In the genomic region with DNA sequence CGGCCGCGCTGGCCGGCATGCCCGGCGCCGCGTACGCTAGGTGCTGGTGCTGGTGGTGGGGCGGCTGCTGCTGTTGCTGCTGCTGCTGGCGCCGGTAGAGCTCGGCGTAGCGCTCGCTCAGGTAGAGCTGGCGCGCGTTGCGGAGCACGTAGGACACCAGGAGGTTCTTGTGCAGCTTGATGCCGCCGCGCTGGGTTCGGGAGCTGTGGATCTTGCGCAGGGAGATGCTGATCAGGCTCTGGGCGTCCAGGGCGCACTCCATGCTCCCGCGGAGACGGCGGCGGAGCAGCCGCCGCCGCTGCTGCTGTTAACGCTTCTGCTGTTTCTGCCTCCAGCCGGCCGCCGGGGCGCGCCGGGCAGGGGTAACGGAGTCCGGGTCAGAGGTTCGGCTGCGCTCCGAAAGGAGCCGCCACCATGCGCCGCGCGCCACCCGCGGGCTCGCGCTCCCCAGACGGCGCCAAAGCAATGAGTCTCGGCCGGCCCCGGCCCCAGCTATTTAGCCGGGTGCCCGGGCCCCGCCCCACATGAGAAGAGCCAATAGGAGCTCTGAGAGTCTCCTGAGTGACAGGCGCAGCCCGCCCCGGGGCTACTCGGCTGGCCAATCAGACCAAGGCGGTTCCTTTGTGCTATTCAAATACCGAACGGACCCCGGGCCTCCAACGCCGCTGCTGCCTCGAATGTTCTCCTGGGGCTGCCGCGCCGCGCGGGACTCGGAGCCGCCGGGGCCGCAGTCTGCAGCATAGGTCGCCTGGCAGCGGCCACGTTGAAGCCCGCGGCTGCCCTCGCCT, we compare ENCODE assay signal across 8 cellular contexts. TPM values are rescaled to one million over a fixed set of nuclear protein-coding genes. Genes with fewer than 3 reads are reported as not detected.
DNase-seq lines count a peak whose midpoint lies in the region; ATAC-seq, FAIRE-seq and TF ChIP-seq lines count a peak whose summit lies in the region.

A gene (minus strand): TSS at position 471 of the 788 bp plus-strand sequence. CDS start 209 bp downstream, at position 262.

- H3K36me3 ChIP-seq in BLaER1 = no peaks in the 10 kb centered on the region
- no peaks in the 10 kb centered on the region for H3K36me3 ChIP-seq in HepG2 (replicated peaks in 1 of 2; ENCODE audit: control insufficient read depth in 1 of 2, insufficient read depth in 2 of 2, low read length in 2 of 2)

- peak within 1 kb of the TSS; percentile 84 for H3K4me3 ChIP-seq in BLaER1
- peak within 1 kb of the TSS; percentile 83 to 94 (median 93) for H3K4me3 ChIP-seq in HepG2 (replicated peaks in 1 of 3; ENCODE audit: insufficient read depth in 1 of 3, low read depth in 2 of 3, low read length in 3 of 3)

- H4K20me1 ChIP-seq in BLaER1 (peaks cover 14% of the 10 kb centered on the region; the same call in 1 of the 2 replicates), HepG2 (ENCODE audit: insufficient read depth, low read length) (peaks cover 3% of the 10 kb centered on the region; the same call in 1 of the 2 replicates)

- TF ChIP-seq EP300 in HepG2 (IDR thresholded peaks at IDR 0.05; ENCODE audit: low read depth in 2 of 2, low read length in 2 of 2) (0 out of 4 replicates have a peak, but pooled peaks of 1 of the 2 experiments have one; percentile 3), HepG2 (CRISPR knock-in tag; IDR thresholded peaks at IDR 0.05; ENCODE audit: borderline replicate concordance) (no peak)

- H3K27ac ChIP-seq in BLaER1 = peak within 1 kb of the TSS; percentile 58
- peak within 1 kb of the TSS; percentile 82 for H3K27ac ChIP-seq in HepG2 (ENCODE audit: extremely low read length, insufficient read depth, low read length)

- peak in 1 of 2 experiments; percentile 98; a peak in 2 of 4 replicates for TF ChIP-seq POLR2A in HepG2 (IDR thresholded peaks at IDR 0.05; ENCODE audit: insufficient read depth in 1 of 2, low read depth in 2 of 2, low read length in 2 of 2)

- DNase-seq in NCI-H524 treated with DMSO at 0.1 percent for 48 hours (lab: John Stamatoyannopoulos, UW) (peak; percentile 56), HepG2 (ENCODE audit: low spot score) (peak; percentile 90)
- DNase-seq in activated CD4-positive, alpha-beta T cell treated with anti-CD3 and anti-CD28 coated beads, Interleukin-2, amount 50 U/mL, for 1 hour = peak; percentile 93
- DNase-seq in stimulated activated CD4-positive, alpha-beta T cell treated with anti-CD3 and anti-CD28 coated beads, Interleukin-2, amount 100 ng/mL, for 4 hours (ENCODE audit: low read depth) = peak; percentile 92

- H3K79me2 ChIP-seq in HepG2 (ENCODE audit: insufficient read depth, low read length) = peaks cover 5% of the 10 kb centered on the region

- TSS peak; percentile 77 for BruUV-seq in HepG2 (replicated peaks; lab: Mats Ljungman, UMichigan)

- ATAC-seq in GM19328 (IDR thresholded peaks at IDR 0.05; ENCODE audit: unreplicated experiment) = peak; percentile 87
- peak; percentile 78 for ATAC-seq in HG03460 (IDR thresholded peaks at IDR 0.05; ENCODE audit: unreplicated experiment)
- ATAC-seq in HepG2 = peak; percentile 77

- H3K27me3 ChIP-seq in BLaER1 (peaks cover 39% of the 10 kb centered on the region), HepG2 (ENCODE audit: control insufficient read depth in 1 of 2, insufficient read depth in 2 of 2, low read length in 2 of 2) (peaks cover 6 to 36% of the 10 kb centered on the region in 2 experiments)

- WGBS in HepG2 (ENCODE audit: low lambda C conversion rate) = 4% methylated on average over 14 of the region's 91 CpGs

- H3K9me3 ChIP-seq in BLaER1 = no peaks in the 10 kb centered on the region
- no peaks in the 10 kb centered on the region for H3K9me3 ChIP-seq in HepG2 (ENCODE audit: low read length)

- TF ChIP-seq RAD21 in HepG2 (CRISPR knock-in tag; IDR thresholded peaks at IDR 0.05) = no peak

- no peak for FAIRE-seq in HepG2 (lab: Jason Lieb, UNC)

- no peak within 1 kb of the TSS for H2AFZ ChIP-seq in HepG2 (ENCODE audit: low read length)

- CTCF ChIA-PET in HepG2 (lab: Yijun Ruan, JAX; ENCODE audit: low intra/inter-chr PET ratio, low total read pairs) = no interaction called here

- H3K27ac Mint-ChIP-seq in dendritic cell treated with granulocyte-macrophage colony-stimulating factor and Interleukin-4, amounts not matched to agents 40 ng/mL and 50 ng/mL, for 4 days = peak within 1 kb of the TSS; percentile 91

- peak within 1 kb of the TSS; percentile 77 for H3K9ac ChIP-seq in BLaER1
- peak within 1 kb of the TSS; percentile 78 for H3K9ac ChIP-seq in HepG2 (ENCODE audit: insufficient read depth, low read depth, low read length)

- in situ Hi-C loops in HepG2 (cut with HindIII; ENCODE audit: extremely low pct_ligation_motif_present, low pct_unique_long_range_greater_than_20kb) = loop anchor here (5.0 to 10.0 kb wide), 3 partner anchors 36 to 437 kb away; no protein-coding TSS in a partner anchor

- H3K4me2 ChIP-seq in BLaER1 (peak within 1 kb of the TSS; percentile 100), HepG2 (ENCODE audit: low read depth, low read length) (peak within 1 kb of the TSS; percentile 94)

- TF ChIP-seq CTCF in HepG2 (CRISPR knock-in tag; IDR thresholded peaks at IDR 0.05) = 0 out of 2 replicates have a peak, but pooled peaks have one; percentile 10

- H3K27me3 Mint-ChIP-seq in dendritic cell treated with granulocyte-macrophage colony-stimulating factor and Interleukin-4, amounts not matched to agents 40 ng/mL and 50 ng/mL, for 4 days = peaks cover 31% of the 10 kb centered on the region

- intact Hi-C loops in dendritic cell treated with granulocyte-macrophage colony-stimulating factor and Interleukin-4, amounts not matched to agents 40 ng/mL and 50 ng/mL, for 4 days (cut with micrococcal nuclease) = loop anchor here (5.0 to 10.0 kb wide), 5 partner anchors 36 to 437 kb away; no protein-coding TSS in a partner anchor
- intact Hi-C loops in HepG2 (cut with micrococcal nuclease; ENCODE audit: unreplicated experiment) = loop anchor here (5.0 to 10.0 kb wide), 4 partner anchors 36 to 447 kb away; a partner anchor contains a TSS

- POLR2A ChIA-PET in HepG2 (lab: Yijun Ruan, JAX) = interaction anchor here (0.6 to 5.6 kb wide), 46 partner anchors 11 to 448 kb away, joined by 3 to 55 read pairs (median 4); a partner anchor contains a TSS

- H3K4me1 Mint-ChIP-seq in dendritic cell treated with granulocyte-macrophage colony-stimulating factor and Interleukin-4, amounts not matched to agents 40 ng/mL and 50 ng/mL, for 4 days (ENCODE audit: low read depth) = peaks cover 40% of the 10 kb centered on the region

- H3K4me1 ChIP-seq in BLaER1 (peaks cover 46% of the 10 kb centered on the region), HepG2 (ENCODE audit: insufficient read depth, low read length) (peaks cover 62% of the 10 kb centered on the region)

- peak within 1 kb of the TSS; percentile 99 for H3K4me3 Mint-ChIP-seq in dendritic cell treated with granulocyte-macrophage colony-stimulating factor and Interleukin-4, amounts not matched to agents 40 ng/mL and 50 ng/mL, for 4 days

- H3K9me3 Mint-ChIP-seq in dendritic cell treated with granulocyte-macrophage colony-stimulating factor and Interleukin-4, amounts not matched to agents 40 ng/mL and 50 ng/mL, for 4 days = no peaks in the 10 kb centered on the region

- peaks cover 18% of the 10 kb centered on the region for H3K36me3 Mint-ChIP-seq in dendritic cell treated with granulocyte-macrophage colony-stimulating factor and Interleukin-4, amounts not matched to agents 40 ng/mL and 50 ng/mL, for 4 days (ENCODE audit: low read depth)

RNA-seq across cellular contexts. Expression of the gene that starts here (rescaled TPM):
- 2.5 and 3.3 TPM in 2 replicates for total RNA-seq in HepG2 (2016; rRNA removed; fragmentation: Illumina TruSeq; extraction: Trizol)
- 2.4 and 2.5 TPM in 2 replicates for total RNA-seq in HepG2 (2016; cell fraction: cytosol; rRNA removed; fragmentation: Illumina TruSeq; extraction: Trizol; ENCODE audit: low read depth)
- total RNA-seq in HepG2 (2016; cell fraction: insoluble cytoplasmic fraction; rRNA removed; fragmentation: Illumina TruSeq; extraction: Trizol) = 2.6 and 3.2 TPM in 2 replicates
- 2.0 and 2.7 TPM in 2 replicates for total RNA-seq in HepG2 (2016; cell fraction: membrane; rRNA removed; fragmentation: Illumina TruSeq; extraction: Trizol)
- 0.84 and 1.2 TPM in 2 replicates for total RNA-seq in HepG2 (2016; cell fraction: nucleus; rRNA removed; fragmentation: Illumina TruSeq; extraction: Trizol)
- polyA plus RNA-seq in HepG2 (2011; rRNA removed) = 1.8 and 3.6 TPM in 2 replicates
- polyA plus RNA-seq in HepG2 (2011; cell fraction: cytosol; rRNA removed) = 2.1 and 3.1 TPM in 2 replicates
- 4.4 and 4.5 TPM in 2 replicates for polyA plus RNA-seq in HepG2 (2011; cell fraction: nucleus; rRNA removed)
- 1.5 and 2.6 TPM in 2 replicates for polyA plus RNA-seq in HepG2 (2012)
- polyA plus RNA-seq in HepG2 (2016; cell fraction: cytosol; fragmentation: Illumina TruSeq; extraction: Trizol; ENCODE audit: low read depth) = 0.59 and 0.61 TPM in 2 replicates
- polyA plus RNA-seq in HepG2 (2016; cell fraction: insoluble cytoplasmic fraction; fragmentation: Illumina TruSeq; extraction: Trizol; ENCODE audit: low read depth) = 2.2 and 2.5 TPM in 2 replicates
- 0.52 and 0.74 TPM in 2 replicates for polyA plus RNA-seq in HepG2 (2016; cell fraction: membrane; fragmentation: Illumina TruSeq; extraction: Trizol; ENCODE audit: low read depth)
- 1.3 and 2.1 TPM in 2 replicates for polyA plus RNA-seq in HepG2 (2016; cell fraction: nucleus; fragmentation: Illumina TruSeq; extraction: Trizol; ENCODE audit: insufficient read depth, low read depth)
- 5.5 and 12.0 TPM in 2 replicates for polyA minus RNA-seq in HepG2 (2011; rRNA and poly(A)+ RNA removed; ENCODE audit: low replicate concordance)
- 5.6 and 6.2 TPM in 2 replicates for polyA minus RNA-seq in HepG2 (2011; cell fraction: cytosol; rRNA and poly(A)+ RNA removed)
- polyA minus RNA-seq in HepG2 (2011; cell fraction: nucleus; rRNA and poly(A)+ RNA removed) = 1.2 and 1.9 TPM in 2 replicates

Comparison
In these comparisons a context has a peak if more than half of its experiments do, and no peak if none do; other contexts are left out.
1. Peak in every context shown above with its lines: DNase-seq, ATAC-seq, H3K4me3 ChIP-seq and H3K27ac ChIP-seq.